Comparison of ENCODE assay signal across 12 cellular contexts in genomic region chr1:51789342-51789741, GRCh38.
DNase-seq lines count a peak whose midpoint lies in the region; ATAC-seq and TF ChIP-seq lines count a peak whose summit lies in the region.
"Had no signal": no experiment of that assay in that cellular context is flagged by ENCODE, and none has a peak within 500 bp of the region (broad histone marks: within the 10 kb centered on the region; RNA-seq: fewer than 3 reads in every experiment).

No MANE protein-coding gene starts in this region.

- H3K4me3 Mint-ChIP-seq in activated naive CD4-positive, alpha-beta T cell treated with anti-CD3 and anti-CD28 coated beads, Interleukin-2, amount 10 ng/mL, durations not matched to agents 7 days and 5 days, result no peak overlapping the region
- no peak overlapping the region for H3K4me3 Mint-ChIP-seq in HFFc6
- no peak overlapping the region for H3K4me3 Mint-ChIP-seq in central memory CD8-positive, alpha-beta T cell
- no peak overlapping the region for H3K4me3 Mint-ChIP-seq in osteocyte (ENCODE audit: unreplicated experiment)
- no peak overlapping the region for H3K4me3 Mint-ChIP-seq in activated T-helper 1 cell treated with anti-CD3 and anti-CD28 coated beads, Interleukin-12 subunit alpha, Interleukin-12 subunit beta, Interleukin-2, Interleukin-4 antibody, amounts not matched to agents 30 ng/mL and 10 ng/mL and 1 ng/mL, durations not matched to agents 14 hours and 24 hours and 36 hours

- TF ChIP-seq CTCF in HFFc6 (IDR thresholded peaks at IDR 0.05), result no peak
- TF ChIP-seq CTCF in osteocyte (IDR thresholded peaks at IDR 0.05), result no peak

- no peaks in the 10 kb centered on the region for H3K9me3 Mint-ChIP-seq in activated naive CD4-positive, alpha-beta T cell treated with anti-CD3 and anti-CD28 coated beads, Interleukin-2, amount 50 U/mL, for 72 hours
- no peaks in the 10 kb centered on the region for H3K9me3 Mint-ChIP-seq in activated naive CD4-positive, alpha-beta T cell treated with anti-CD3 and anti-CD28 coated beads, Interleukin-2, amount 10 ng/mL, durations not matched to agents 7 days and 5 days
- H3K9me3 Mint-ChIP-seq in HFFc6 (no peaks in the 10 kb centered on the region), osteocyte (ENCODE audit: unreplicated experiment) (no peaks in the 10 kb centered on the region)
- H3K9me3 Mint-ChIP-seq in central memory CD8-positive, alpha-beta T cell, result no peaks in the 10 kb centered on the region
- H3K9me3 Mint-ChIP-seq in activated T-helper 1 cell treated with anti-CD3 and anti-CD28 coated beads, Interleukin-12 subunit alpha, Interleukin-12 subunit beta, Interleukin-2, Interleukin-4 antibody, amounts not matched to agents 30 ng/mL and 10 ng/mL and 1 ng/mL, durations not matched to agents 14 hours and 24 hours and 36 hours, result no peaks in the 10 kb centered on the region

- intact Hi-C loops in activated T-helper 1 cell treated with anti-CD3 and anti-CD28 coated beads, Interleukin-12 subunit alpha, Interleukin-12 subunit beta, Interleukin-2, Interleukin-4 antibody, amounts not matched to agents 30 ng/mL and 10 ng/mL and 1 ng/mL, durations not matched to agents 14 hours and 24 hours and 36 hours (cut with micrococcal nuclease), result no loop called here

- DNase-seq in activated naive CD4-positive, alpha-beta T cell treated with anti-CD3 and anti-CD28 coated beads, Interleukin-2, amount 50 U/mL, for 72 hours (ENCODE audit: low spot score in 2 of 2), result no peak
- no peak for DNase-seq in activated naive CD4-positive, alpha-beta T cell treated with anti-CD3 and anti-CD28 coated beads, Interleukin-2, amount 10 ng/mL, durations not matched to agents 7 days and 5 days
- no peak for DNase-seq in HFFc6
- DNase-seq in central memory CD8-positive, alpha-beta T cell (ENCODE audit: low spot score in 2 of 2), result no peak
- DNase-seq in osteocyte (ENCODE audit: extremely low spot score, unreplicated experiment), result no peak
- no peak for DNase-seq in amygdala (lab: John Stamatoyannopoulos, UW)
- no peak for DNase-seq in activated T-helper 1 cell treated with anti-CD3 and anti-CD28 coated beads, Interleukin-12 subunit alpha, Interleukin-12 subunit beta, Interleukin-2, Interleukin-4 antibody, amounts not matched to agents 30 ng/mL and 10 ng/mL and 1 ng/mL, durations not matched to agents 14 hours and 24 hours and 36 hours (ENCODE audit: low spot score)
- DNase-seq: C1 segment of cervical spinal cord, KG1, NCI-H1694 treated with DMSO at 0.1 percent for 48 hours, Peyer's patch had no signal

- CTCF ChIA-PET in activated naive CD4-positive, alpha-beta T cell treated with anti-CD3 and anti-CD28 coated beads, Interleukin-2, amount 10 ng/mL, durations not matched to agents 7 days and 5 days (lab: Charles Lee), result no interaction called here

- H3K4me1 Mint-ChIP-seq in activated naive CD4-positive, alpha-beta T cell treated with anti-CD3 and anti-CD28 coated beads, Interleukin-2, amount 10 ng/mL, durations not matched to agents 7 days and 5 days, result peaks cover 13% of the 10 kb centered on the region
- H3K4me1 Mint-ChIP-seq in HFFc6 (ENCODE audit: low read depth), result peaks cover 57% of the 10 kb centered on the region
- no peaks in the 10 kb centered on the region for H3K4me1 Mint-ChIP-seq in central memory CD8-positive, alpha-beta T cell
- H3K4me1 Mint-ChIP-seq in osteocyte (ENCODE audit: unreplicated experiment), result no peaks in the 10 kb centered on the region
- H3K4me1 Mint-ChIP-seq in activated T-helper 1 cell treated with anti-CD3 and anti-CD28 coated beads, Interleukin-12 subunit alpha, Interleukin-12 subunit beta, Interleukin-2, Interleukin-4 antibody, amounts not matched to agents 30 ng/mL and 10 ng/mL and 1 ng/mL, durations not matched to agents 14 hours and 24 hours and 36 hours (ENCODE audit: low read depth), result peaks cover 21% of the 10 kb centered on the region

- ATAC-seq in activated naive CD4-positive, alpha-beta T cell treated with anti-CD3 and anti-CD28 coated beads, Interleukin-2, amount 50 U/mL, for 72 hours, result no peak
- ATAC-seq in central memory CD8-positive, alpha-beta T cell (replicated peaks; ENCODE audit: extremely low read depth, poor library complexity, severe bottlenecking), result no peak
- no peak for ATAC-seq in HG02840 (IDR thresholded peaks at IDR 0.05; ENCODE audit: low FRiP score, unreplicated experiment)

- peak overlapping the region; percentile 39 to 44 for H3K27ac Mint-ChIP-seq in activated naive CD4-positive, alpha-beta T cell treated with anti-CD3 and anti-CD28 coated beads, Interleukin-2, amount 50 U/mL, for 72 hours
- no peak overlapping the region for H3K27ac Mint-ChIP-seq in activated naive CD4-positive, alpha-beta T cell treated with anti-CD3 and anti-CD28 coated beads, Interleukin-2, amount 10 ng/mL, durations not matched to agents 7 days and 5 days
- H3K27ac Mint-ChIP-seq in HFFc6 (peak overlapping the region; percentile 10), osteocyte (ENCODE audit: unreplicated experiment) (peak overlapping the region; percentile 25)
- peak overlapping the region; percentile 54 for H3K27ac Mint-ChIP-seq in central memory CD8-positive, alpha-beta T cell (ENCODE audit: low read depth)
- no peak overlapping the region for H3K27ac Mint-ChIP-seq in activated T-helper 1 cell treated with anti-CD3 and anti-CD28 coated beads, Interleukin-12 subunit alpha, Interleukin-12 subunit beta, Interleukin-2, Interleukin-4 antibody, amounts not matched to agents 30 ng/mL and 10 ng/mL and 1 ng/mL, durations not matched to agents 14 hours and 24 hours and 36 hours

- H3K27me3 Mint-ChIP-seq in activated naive CD4-positive, alpha-beta T cell treated with anti-CD3 and anti-CD28 coated beads, Interleukin-2, amount 10 ng/mL, durations not matched to agents 7 days and 5 days, result no peaks in the 10 kb centered on the region
- H3K27me3 Mint-ChIP-seq in HFFc6 (ENCODE audit: insufficient read depth) (peaks cover 3% of the 10 kb centered on the region), osteocyte (ENCODE audit: unreplicated experiment) (no peaks in the 10 kb centered on the region)
- H3K27me3 Mint-ChIP-seq in central memory CD8-positive, alpha-beta T cell, result no peaks in the 10 kb centered on the region
- H3K27me3 Mint-ChIP-seq in activated T-helper 1 cell treated with anti-CD3 and anti-CD28 coated beads, Interleukin-12 subunit alpha, Interleukin-12 subunit beta, Interleukin-2, Interleukin-4 antibody, amounts not matched to agents 30 ng/mL and 10 ng/mL and 1 ng/mL, durations not matched to agents 14 hours and 24 hours and 36 hours (ENCODE audit: insufficient read depth), result no peaks in the 10 kb centered on the region

- peaks cover 0 to 36% of the 10 kb centered on the region in 2 donors for H3K36me3 Mint-ChIP-seq in activated naive CD4-positive, alpha-beta T cell treated with anti-CD3 and anti-CD28 coated beads, Interleukin-2, amount 50 U/mL, for 72 hours
- peaks cover 78% of the 10 kb centered on the region for H3K36me3 Mint-ChIP-seq in activated naive CD4-positive, alpha-beta T cell treated with anti-CD3 and anti-CD28 coated beads, Interleukin-2, amount 10 ng/mL, durations not matched to agents 7 days and 5 days
- H3K36me3 Mint-ChIP-seq in HFFc6 (ENCODE audit: low read depth) (peaks cover 72% of the 10 kb centered on the region), osteocyte (ENCODE audit: unreplicated experiment) (peaks cover 72% of the 10 kb centered on the region)
- peaks cover 42% of the 10 kb centered on the region for H3K36me3 Mint-ChIP-seq in central memory CD8-positive, alpha-beta T cell (ENCODE audit: insufficient read depth)
- peaks cover 78% of the 10 kb centered on the region for H3K36me3 Mint-ChIP-seq in activated T-helper 1 cell treated with anti-CD3 and anti-CD28 coated beads, Interleukin-12 subunit alpha, Interleukin-12 subunit beta, Interleukin-2, Interleukin-4 antibody, amounts not matched to agents 30 ng/mL and 10 ng/mL and 1 ng/mL, durations not matched to agents 14 hours and 24 hours and 36 hours (ENCODE audit: low read depth)

Comparison
In these comparisons a context has a peak if more than half of its experiments do, and no peak if none do; other contexts are left out.
1. H3K27ac Mint-ChIP-seq: peak in activated naive CD4-positive, alpha-beta T cell treated with anti-CD3 and anti-CD28 coated beads, Interleukin-2, amount 50 U/mL, for 72 hours (2 of 2), HFFc6 (single experiment), central memory CD8-positive, alpha-beta T cell (single experiment) and osteocyte (single experiment); none in activated naive CD4-positive, alpha-beta T cell treated with anti-CD3 and anti-CD28 coated beads, Interleukin-2, amount 10 ng/mL, durations not matched to agents 7 days and 5 days (single experiment) and activated T-helper 1 cell treated with anti-CD3 and anti-CD28 coated beads, Interleukin-12 subunit alpha, Interleukin-12 subunit beta, Interleukin-2, Interleukin-4 antibody, amounts not matched to agents 30 ng/mL and 10 ng/mL and 1 ng/mL, durations not matched to agents 14 hours and 24 hours and 36 hours (single experiment).